Comparison of ENCODE assay signal across 1 cellular context in the genomic region with DNA sequence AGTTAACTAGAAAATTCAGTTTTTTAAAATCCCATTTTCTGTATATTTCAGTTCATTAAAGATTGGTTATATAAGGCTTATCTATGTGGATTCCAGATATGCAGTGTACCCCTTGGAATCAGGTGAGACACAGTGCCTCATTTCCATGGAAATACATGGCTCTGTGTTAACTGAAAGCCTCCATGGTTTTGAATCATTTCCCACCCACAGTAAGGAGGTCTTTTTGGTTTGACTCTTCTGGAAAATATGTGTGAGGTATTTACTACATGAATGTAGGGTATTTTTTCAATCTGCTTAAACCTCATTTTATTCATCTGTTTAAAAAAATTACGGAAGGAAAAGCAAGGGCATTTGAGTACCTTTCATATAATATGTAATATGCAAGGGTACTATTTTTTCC.
TF ChIP-seq lines count a peak whose summit lies in the region.

No MANE protein-coding gene starts in this region.

TF ChIP-seq in IMR-90, 13 proteins besides CTCF, POLR2A, EP300 and RAD21:
- no peak for TF ChIP-seq FOS (IDR thresholded peaks at IDR 0.05; ENCODE audit: low read depth, low read length)
- no peak for TF ChIP-seq CHD1 (IDR thresholded peaks at IDR 0.05; ENCODE audit: low read depth, low read length)
- TF ChIP-seq BHLHE40 (IDR thresholded peaks at IDR 0.05; ENCODE audit: low read depth, low read length): no peak
- TF ChIP-seq RCOR1 (IDR thresholded peaks at IDR 0.05; ENCODE audit: insufficient replicate concordance, low read length): no peak
- TF ChIP-seq, protein P1, sequence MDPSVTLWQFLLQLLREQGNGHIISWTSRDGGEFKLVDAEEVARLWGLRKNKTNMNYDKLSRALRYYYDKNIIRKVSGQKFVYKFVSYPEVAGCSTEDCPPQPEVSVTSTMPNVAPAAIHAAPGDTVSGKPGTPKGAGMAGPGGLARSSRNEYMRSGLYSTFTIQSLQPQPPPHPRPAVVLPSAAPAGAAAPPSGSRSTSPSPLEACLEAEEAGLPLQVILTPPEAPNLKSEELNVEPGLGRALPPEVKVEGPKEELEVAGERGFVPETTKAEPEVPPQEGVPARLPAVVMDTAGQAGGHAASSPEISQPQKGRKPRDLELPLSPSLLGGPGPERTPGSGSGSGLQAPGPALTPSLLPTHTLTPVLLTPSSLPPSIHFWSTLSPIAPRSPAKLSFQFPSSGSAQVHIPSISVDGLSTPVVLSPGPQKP (IDR thresholded peaks at IDR 0.05; ENCODE audit: borderline replicate concordance, low read depth, low read length): no peak
- no peak for TF ChIP-seq CEBPB (IDR thresholded peaks at IDR 0.05; ENCODE audit: low read depth, low read length)
- TF ChIP-seq MXI1 (IDR thresholded peaks at IDR 0.05; ENCODE audit: borderline replicate concordance, low read depth, low read length): no peak
- TF ChIP-seq MAZ (IDR thresholded peaks at IDR 0.05; ENCODE audit: borderline replicate concordance, low read depth, low read length): no peak
- TF ChIP-seq NFE2L2 (IDR thresholded peaks at IDR 0.05; ENCODE audit: low read depth, low read length): no peak
- no peak for TF ChIP-seq RFX5 (IDR thresholded peaks at IDR 0.05; ENCODE audit: low read depth, low read length)
- TF ChIP-seq, protein P2, sequence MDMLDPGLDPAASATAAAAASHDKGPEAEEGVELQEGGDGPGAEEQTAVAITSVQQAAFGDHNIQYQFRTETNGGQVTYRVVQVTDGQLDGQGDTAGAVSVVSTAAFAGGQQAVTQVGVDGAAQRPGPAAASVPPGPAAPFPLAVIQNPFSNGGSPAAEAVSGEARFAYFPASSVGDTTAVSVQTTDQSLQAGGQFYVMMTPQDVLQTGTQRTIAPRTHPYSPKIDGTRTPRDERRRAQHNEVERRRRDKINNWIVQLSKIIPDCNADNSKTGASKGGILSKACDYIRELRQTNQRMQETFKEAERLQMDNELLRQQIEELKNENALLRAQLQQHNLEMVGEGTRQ (IDR thresholded peaks at IDR 0.05; ENCODE audit: low read depth, low read length): no peak
